Comparison of ENCODE assay signal across 23 cellular contexts in the genomic region with DNA sequence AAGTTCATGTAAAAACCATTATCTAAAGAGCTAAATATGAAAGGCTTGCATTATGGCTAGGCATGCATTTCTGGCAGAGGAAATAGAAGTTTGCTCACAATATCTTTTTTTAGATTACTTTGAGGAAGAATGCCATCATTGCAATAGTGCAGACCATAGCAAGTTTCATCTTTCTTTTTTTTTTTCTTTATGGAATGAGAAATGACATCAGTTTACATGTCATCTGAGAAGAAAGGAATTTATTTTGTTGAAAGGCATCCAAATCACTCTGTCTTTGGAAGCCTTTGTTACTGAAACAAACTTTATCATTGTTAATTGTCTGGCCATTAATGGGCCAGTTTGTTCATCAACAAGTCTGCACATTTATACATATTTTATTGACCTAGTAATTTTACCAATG.
A peak's percentile ranks its signal among the peaks of the same experiment; 100 is the strongest.
DNase-seq lines count a peak whose midpoint lies in the region; ATAC-seq and TF ChIP-seq lines count a peak whose summit lies in the region.
"Had no signal": no experiment of that assay in that cellular context is flagged by ENCODE, and none has a peak within 500 bp of the region (broad histone marks: within the 10 kb centered on the region; RNA-seq: fewer than 3 reads in every experiment).

No MANE protein-coding gene starts in this region.

- peak overlapping the region in 4 of 11 experiments; percentile 70 to 88 (median 80); a peak in 7 of 22 replicates for H3K27ac ChIP-seq in BLaER1 treated with 17β-estradiol and CSF1 and Interleukin-3, amounts not matched to agents 10 nM and 100 nM
- H3K27ac ChIP-seq in epithelial cell of prostate (peak overlapping the region; percentile 74), neural cell (ENCODE audit: low read length) (peak overlapping the region; percentile 91), psoas muscle (no peak overlapping the region)
- H3K27ac ChIP-seq: lower lobe of right lung, vagina had no signal

- H3K27ac Mint-ChIP-seq in activated T-helper 2 cell treated with anti-CD3 and anti-CD28 coated beads, Interferon-gamma antibody, Interleukin-2, Interleukin-4, amounts not matched to agents 10 μg/mL and 5 μg/mL and 100 μg/mL, durations not matched to agents 14 hours and 24 hours and 36 hours = no peak overlapping the region
- H3K27ac Mint-ChIP-seq: natural killer cell had no signal

- no peaks in the 10 kb centered on the region for H3K79me2 ChIP-seq in neural cell (replicated peaks; ENCODE audit: insufficient read depth, low read length)

- H3K9me2 ChIP-seq in neural cell (ENCODE audit: insufficient read depth, low read length) = no peaks in the 10 kb centered on the region

- intact Hi-C loops in psoas muscle (cut with DNase I) = no loop called here
- intact Hi-C loops in activated T-helper 2 cell treated with anti-CD3 and anti-CD28 coated beads, Interferon-gamma antibody, Interleukin-2, Interleukin-4, amounts not matched to agents 10 μg/mL and 5 μg/mL and 100 μg/mL, durations not matched to agents 14 hours and 24 hours and 36 hours (cut with micrococcal nuclease) = no loop called here

- no peaks in the 10 kb centered on the region for H3K27me3 Mint-ChIP-seq in activated T-helper 2 cell treated with anti-CD3 and anti-CD28 coated beads, Interferon-gamma antibody, Interleukin-2, Interleukin-4, amounts not matched to agents 10 μg/mL and 5 μg/mL and 100 μg/mL, durations not matched to agents 14 hours and 24 hours and 36 hours (ENCODE audit: low read depth)

- H3K9ac ChIP-seq in BLaER1 treated with 17β-estradiol and CSF1 and Interleukin-3, amounts not matched to agents 10 nM and 100 nM = peak overlapping the region in 4 of 11 experiments; percentile 25 to 74 (median 69); a peak in 6 of 22 replicates
- H3K9ac ChIP-seq in neural cell (ENCODE audit: low read length) = no peak overlapping the region

- no peak for TF ChIP-seq RAD21 in neural cell (conservative IDR thresholded peaks at IDR 0.05)

- H3K4me3 ChIP-seq in BLaER1 treated with 17β-estradiol and CSF1 and Interleukin-3, amounts not matched to agents 10 nM and 100 nM = peak overlapping the region in 1 of 10 experiments; percentile 7; a peak in 1 of 20 replicates
- H3K4me3 ChIP-seq in neural cell (ENCODE audit: low read length) = no peak overlapping the region
- no peak overlapping the region for H3K4me3 ChIP-seq in psoas muscle
- H3K4me3 ChIP-seq: lower lobe of right lung, vagina had no signal

- H3K4me1 ChIP-seq in BLaER1 treated with 17β-estradiol and CSF1 and Interleukin-3, amounts not matched to agents 10 nM and 100 nM = peaks cover 10 to 55% (median 15%) of the 10 kb centered on the region in 10 experiments
- H3K4me1 ChIP-seq in psoas muscle = no peaks in the 10 kb centered on the region
- H3K4me1 ChIP-seq: lower lobe of right lung had no signal

- H3K9me3 ChIP-seq in BLaER1 treated with 17β-estradiol and CSF1 and Interleukin-3, amounts not matched to agents 10 nM and 100 nM (replicated peaks in 1 of 11) = no peaks in the 10 kb centered on the region
- H3K9me3 ChIP-seq in neural cell (ENCODE audit: low read length) (no peaks in the 10 kb centered on the region), psoas muscle (no peaks in the 10 kb centered on the region)
- H3K9me3 ChIP-seq: lower lobe of right lung, vagina had no signal

- H3K36me3 Mint-ChIP-seq in activated T-helper 2 cell treated with anti-CD3 and anti-CD28 coated beads, Interferon-gamma antibody, Interleukin-2, Interleukin-4, amounts not matched to agents 10 μg/mL and 5 μg/mL and 100 μg/mL, durations not matched to agents 14 hours and 24 hours and 36 hours (ENCODE audit: low read depth) = no peaks in the 10 kb centered on the region
- H3K36me3 Mint-ChIP-seq: brain, natural killer cell had no signal

- DNase-seq in epithelial cell of prostate (ENCODE audit: low read depth, low spot score) (no peak), ureter (ENCODE audit: low spot score) (no peak), psoas muscle (no peak)
- no peak for DNase-seq in activated T-helper 2 cell treated with anti-CD3 and anti-CD28 coated beads, Interferon-gamma antibody, Interleukin-2, Interleukin-4, amounts not matched to agents 10 μg/mL and 5 μg/mL and 100 μg/mL, durations not matched to agents 14 hours and 24 hours and 36 hours (ENCODE audit: low spot score)
- DNase-seq: activated CD8-positive, alpha-beta memory T cell treated with anti-CD3 and anti-CD28 coated beads, Interleukin-2, amount 50 U/mL, for 4 hours; activated naive CD4-positive, alpha-beta T cell; effector memory CD4-positive, alpha-beta T cell; foreskin fibroblast; H7; lower lobe of right lung; natural killer cell; NCI-H1436; NK-92 treated with Interleukin-12 subunit alpha and Interleukin-12 subunit beta, amount 100 ng/mL, for 24 hours; SHP77; stimulated activated naive CD4-positive, alpha-beta T cell treated with Interleukin-2 at 50 U/mL for 16 hours; T-helper 2 cell had no signal

- TF ChIP-seq CTCF in neural cell (IDR thresholded peaks at IDR 0.05; ENCODE audit: poor library complexity, severe bottlenecking) (no peak), psoas muscle (IDR thresholded peaks at IDR 0.05) (no peak)

- H2AFZ ChIP-seq in neural cell (ENCODE audit: low read depth, low read length) = no peak overlapping the region

- H3K4me2 ChIP-seq in BLaER1 treated with 17β-estradiol and CSF1 and Interleukin-3, amounts not matched to agents 10 nM and 100 nM = peak overlapping the region; percentile 4 to 89 (median 44); a peak in 20 of 22 replicates
- H3K4me2 ChIP-seq in neural cell (ENCODE audit: low read length) = no peak overlapping the region

- H3K27me3 ChIP-seq in BLaER1 treated with 17β-estradiol and CSF1 and Interleukin-3, amounts not matched to agents 10 nM and 100 nM = no peaks in the 10 kb centered on the region
- H3K27me3 ChIP-seq in neural cell (ENCODE audit: insufficient read depth, low read depth, low read length) (no peaks in the 10 kb centered on the region), psoas muscle (ENCODE audit: insufficient read depth in 3 of 3, low read length in 2 of 3) (no peaks in the 10 kb centered on the region)
- H3K27me3 ChIP-seq: vagina had no signal

- no peaks in the 10 kb centered on the region for H3K36me3 ChIP-seq in BLaER1 treated with 17β-estradiol and CSF1 and Interleukin-3, amounts not matched to agents 10 nM and 100 nM
- H3K36me3 ChIP-seq in neural cell (ENCODE audit: insufficient read depth, low read length) (no peaks in the 10 kb centered on the region), psoas muscle (ENCODE audit: insufficient read depth in 1 of 2, low read depth in 1 of 2) (no peaks in the 10 kb centered on the region)
- H3K36me3 ChIP-seq: lower lobe of right lung, vagina had no signal

- H3K4me1 Mint-ChIP-seq in activated T-helper 2 cell treated with anti-CD3 and anti-CD28 coated beads, Interferon-gamma antibody, Interleukin-2, Interleukin-4, amounts not matched to agents 10 μg/mL and 5 μg/mL and 100 μg/mL, durations not matched to agents 14 hours and 24 hours and 36 hours (ENCODE audit: low read depth) = no peaks in the 10 kb centered on the region
- H3K4me1 Mint-ChIP-seq: natural killer cell had no signal

- no peaks in the 10 kb centered on the region for H3K9me3 Mint-ChIP-seq in activated T-helper 2 cell treated with anti-CD3 and anti-CD28 coated beads, Interferon-gamma antibody, Interleukin-2, Interleukin-4, amounts not matched to agents 10 μg/mL and 5 μg/mL and 100 μg/mL, durations not matched to agents 14 hours and 24 hours and 36 hours

- TF ChIP-seq EP300 in neural cell (conservative IDR thresholded peaks at IDR 0.05; ENCODE audit: poor library complexity, severe bottlenecking) = no peak

- ATAC-seq in SK-N-SH treated with all-trans-retinoic acid at 6 μM for 48 hours (no peak; the same call in 2 of the 3 replicates), psoas muscle (no peak), HG02885 (IDR thresholded peaks at IDR 0.05; ENCODE audit: poor library complexity, unreplicated experiment) (no peak)
- ATAC-seq: activated CD4-positive, CD25-positive, alpha-beta regulatory T cell treated with anti-CD3 and anti-CD28 coated beads, Interleukin-2, amount 50 U/mL, for 24 hours; lower lobe of right lung; natural killer cell had no signal

- H4K20me1 ChIP-seq in BLaER1 treated with 17β-estradiol and CSF1 and Interleukin-3, amounts not matched to agents 10 nM and 100 nM = no peaks in the 10 kb centered on the region
- no peaks in the 10 kb centered on the region for H4K20me1 ChIP-seq in neural cell (ENCODE audit: insufficient read depth)

- peaks cover 3% of the 10 kb centered on the region for H3F3A ChIP-seq in neural cell (ENCODE audit: insufficient read depth, low read length, poor library complexity, severe bottlenecking)

- H3K4me3 Mint-ChIP-seq in activated T-helper 2 cell treated with anti-CD3 and anti-CD28 coated beads, Interferon-gamma antibody, Interleukin-2, Interleukin-4, amounts not matched to agents 10 μg/mL and 5 μg/mL and 100 μg/mL, durations not matched to agents 14 hours and 24 hours and 36 hours (ENCODE audit: low read depth) = no peak overlapping the region
- H3K4me3 Mint-ChIP-seq: brain, natural killer cell had no signal

TF ChIP-seq in SK-N-SH treated with all-trans-retinoic acid at 6 μM for 48 hours, 23 proteins besides CTCF, POLR2A, EP300 and RAD21:
- no peak for TF ChIP-seq ZNF565 (CRISPR knock-in tag; conservative IDR thresholded peaks at IDR 0.05; ENCODE audit: low read depth)
- peak; percentile 78 for TF ChIP-seq ISL1 (CRISPR knock-in tag; IDR thresholded peaks at IDR 0.05)
- no peak for TF ChIP-seq ZFP30 (CRISPR knock-in tag; IDR thresholded peaks at IDR 0.05)
